In the genomic region with DNA sequence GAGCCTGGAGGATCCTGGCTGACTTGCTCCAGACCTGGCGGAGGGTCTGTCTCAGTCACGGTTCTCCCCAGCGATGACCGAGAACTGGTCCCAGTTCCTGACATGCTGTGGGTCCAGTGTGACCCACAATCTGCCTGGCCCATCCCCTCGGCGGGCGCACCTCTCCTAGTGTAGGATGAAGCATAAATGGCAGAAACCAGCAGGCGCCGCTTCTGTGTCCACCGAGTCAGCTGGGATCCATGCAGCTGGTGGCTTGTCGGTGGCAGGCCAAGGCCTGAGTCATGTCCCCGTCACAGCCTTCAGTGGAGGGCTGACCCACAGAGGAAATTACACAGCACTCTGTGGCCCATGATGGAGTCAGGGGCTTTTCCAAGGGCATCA, we compare ENCODE assay signal across 9 cellular contexts. TPM values are rescaled to one million over a fixed set of nuclear protein-coding genes. Genes with fewer than 3 reads are reported as not detected.
DNase-seq lines count a peak whose midpoint lies in the region; ATAC-seq, FAIRE-seq and TF ChIP-seq lines count a peak whose summit lies in the region.
"Had no signal": no experiment of that assay in that cellular context is flagged by ENCODE, and none has a peak within 500 bp of the region (broad histone marks: within the 10 kb centered on the region; RNA-seq: fewer than 3 reads in every experiment).

No MANE protein-coding gene starts in this region.

- no peak overlapping the region for H3K27ac Mint-ChIP-seq in mesothelial cell of epicardium

- H3K9me1 ChIP-seq in endothelial cell of umbilical vein (replicated peaks; ENCODE audit: control insufficient read depth, extremely low read depth, insufficient read depth, low read length) = no peaks in the 10 kb centered on the region

- intact Hi-C loops in Panc1 (cut with micrococcal nuclease; ENCODE audit: unreplicated experiment) (no loop called here), endothelial cell of umbilical vein (cut with micrococcal nuclease) (no loop called here)

- H3K79me2 ChIP-seq in endothelial cell of umbilical vein (ENCODE audit: control insufficient read depth, insufficient read depth, low read length) (no peaks in the 10 kb centered on the region), osteoblast (ENCODE audit: insufficient read depth, low read length) (no peaks in the 10 kb centered on the region)

- FAIRE-seq in endothelial cell of umbilical vein (lab: Jason Lieb, UNC) = no peak

- no peaks in the 10 kb centered on the region for H3K27me3 ChIP-seq in Panc1 (ENCODE audit: control insufficient read depth, insufficient read depth, low read length)
- H3K27me3 ChIP-seq in endothelial cell of umbilical vein (ENCODE audit: control insufficient read depth in 2 of 2, insufficient read depth in 2 of 2, low read length in 2 of 2) = no peaks in the 10 kb centered on the region
- no peaks in the 10 kb centered on the region for H3K27me3 ChIP-seq in osteoblast (ENCODE audit: insufficient read depth, low read length)

- peak; percentile 64 for ATAC-seq in Panc1
- ATAC-seq in HG03196 (IDR thresholded peaks at IDR 0.05; ENCODE audit: unreplicated experiment) = no peak
- ATAC-seq in HG02588 (IDR thresholded peaks at IDR 0.05; ENCODE audit: unreplicated experiment) = no peak
- no peak for ATAC-seq in HG03439 (IDR thresholded peaks at IDR 0.05; ENCODE audit: unreplicated experiment)

- no peak for TF ChIP-seq CTCF in Panc1 (IDR thresholded peaks at IDR 0.05)
- no peak for TF ChIP-seq CTCF in endothelial cell of umbilical vein (IDR thresholded peaks at IDR 0.05; ENCODE audit: extremely low read depth in 1 of 2, insufficient read depth in 1 of 2, low read depth in 1 of 2, low read length in 2 of 2)
- TF ChIP-seq CTCF in osteoblast (IDR thresholded peaks at IDR 0.05; ENCODE audit: extremely low read depth, low read depth, low read length) = no peak
- TF ChIP-seq CTCF in mesothelial cell of epicardium (IDR thresholded peaks at IDR 0.05; ENCODE audit: unreplicated experiment) = no peak

- no peaks in the 10 kb centered on the region for H3K27me3 Mint-ChIP-seq in mesothelial cell of epicardium (ENCODE audit: low read depth)

- H3K4me1 ChIP-seq in Panc1 (ENCODE audit: control insufficient read depth, insufficient read depth, low read length) (peaks cover 50% of the 10 kb centered on the region), endothelial cell of umbilical vein (ENCODE audit: control insufficient read depth, extremely low read depth, insufficient read depth, low read length) (peaks cover 27% of the 10 kb centered on the region), osteoblast (ENCODE audit: insufficient read depth, low read length) (peaks cover 57% of the 10 kb centered on the region)

- H3K27ac ChIP-seq in Panc1 (ENCODE audit: low read length) (peak overlapping the region; percentile 82), endothelial cell of umbilical vein (ENCODE audit: insufficient read depth, low read depth, low read length) (peak overlapping the region; percentile 31), osteoblast (ENCODE audit: low read depth, low read length) (peak overlapping the region; percentile 94)
- H3K27ac ChIP-seq: HL-60 had no signal

- H3K4me3 ChIP-seq in Panc1 (ENCODE audit: low read depth in 2 of 2, low read length in 2 of 2) = no peak overlapping the region
- H3K4me3 ChIP-seq in endothelial cell of umbilical vein (replicated peaks in 1 of 3; ENCODE audit: insufficient read depth in 1 of 3, low read depth in 1 of 3, low read length in 3 of 3) = no peak overlapping the region
- H3K4me3 ChIP-seq in osteoblast (ENCODE audit: insufficient read depth, low read length) = no peak overlapping the region

- DNase-seq in AG20443 (ENCODE audit: low spot score) = peak; percentile 77
- no peak for DNase-seq in Panc1 (ENCODE audit: low read depth, low spot score)
- peak; percentile 33 for DNase-seq in endothelial cell of umbilical vein (ENCODE audit: low read depth, low spot score)
- peak; percentile 87 for DNase-seq in osteoblast (ENCODE audit: insufficient read length, low spot score, missing footprints)
- DNase-seq in mesothelial cell of epicardium (ENCODE audit: low spot score in 2 of 2, unreplicated experiment in 2 of 2) = no peak

- H3K9me3 Mint-ChIP-seq in mesothelial cell of epicardium = peaks cover 4% of the 10 kb centered on the region

- H2AFZ ChIP-seq in endothelial cell of umbilical vein (ENCODE audit: low read depth, low read length) = peak overlapping the region; percentile 13
- H2AFZ ChIP-seq in osteoblast (ENCODE audit: low read length) = peak overlapping the region; percentile 69

- CTCF ChIA-PET in Panc1 (lab: Charles Lee) = no interaction called here
- CTCF ChIA-PET in endothelial cell of umbilical vein (lab: Charles Lee) = interaction anchor here (0.9 to 1.9 kb wide), 9 partner anchors 8 to 151 kb away, joined by 3 to 10 read pairs (median 5); a partner anchor contains a TSS

- dilution Hi-C loops in endothelial cell of umbilical vein (cut with MboI; ENCODE audit: extremely low pct_ligation_motif_present, low sequenced_read_pairs) = no loop called here

- H4K20me1 ChIP-seq in endothelial cell of umbilical vein (replicated peaks; ENCODE audit: control insufficient read depth, extremely low read depth, insufficient read depth, low read length) (no peaks in the 10 kb centered on the region), osteoblast (ENCODE audit: insufficient read depth, low read length) (no peaks in the 10 kb centered on the region)

- H3K4me1 Mint-ChIP-seq in mesothelial cell of epicardium = peaks cover 28% of the 10 kb centered on the region

- POLR2A ChIA-PET in Panc1 (lab: Charles Lee) = interaction anchor here (0.5 kb wide), 1 partner anchor 62 kb away, joined by 3 read pairs; no protein-coding TSS in a partner anchor
- POLR2A ChIA-PET in endothelial cell of umbilical vein (lab: Charles Lee) = interaction anchor here (1.3 kb wide), 1 partner anchor 38 kb away, joined by 13 read pairs; a partner anchor contains a TSS

- no peaks in the 10 kb centered on the region for H3K36me3 Mint-ChIP-seq in mesothelial cell of epicardium

- TF ChIP-seq POLR2A in endothelial cell of umbilical vein (IDR thresholded peaks at IDR 0.05; ENCODE audit: low read depth, low read length) = no peak

- H3K9ac ChIP-seq in endothelial cell of umbilical vein (replicated peaks; ENCODE audit: extremely low read depth, insufficient read depth, low read length) = no peak overlapping the region

- H3K9me3 ChIP-seq in Panc1 (ENCODE audit: control insufficient read depth, insufficient read depth, low read depth, low read length) (no peaks in the 10 kb centered on the region), endothelial cell of umbilical vein (replicated peaks; ENCODE audit: control insufficient read depth, insufficient read depth, low read length) (no peaks in the 10 kb centered on the region), osteoblast (ENCODE audit: low read depth, low read length) (no peaks in the 10 kb centered on the region)

- no peak overlapping the region for H3K4me2 ChIP-seq in endothelial cell of umbilical vein (ENCODE audit: insufficient read depth, low read length)
- peak overlapping the region; percentile 34 for H3K4me2 ChIP-seq in osteoblast (ENCODE audit: insufficient read depth, low read length)

- in situ Hi-C loops in Panc1 (cut with HindIII; ENCODE audit: low pct_unique_long_range_greater_than_20kb, low sequenced_read_pairs) = no loop called here

- BruUV-seq in Panc1 (replicated peaks; lab: Mats Ljungman, UMichigan) = no TSS peak
- no TSS peak for BruUV-seq in endothelial cell of umbilical vein (replicated peaks; lab: Mats Ljungman, UMichigan)

- no peaks in the 10 kb centered on the region for H3K36me3 ChIP-seq in Panc1 (ENCODE audit: control insufficient read depth, insufficient read depth, low read length)
- no peaks in the 10 kb centered on the region for H3K36me3 ChIP-seq in endothelial cell of umbilical vein (ENCODE audit: control insufficient read depth in 2 of 2, extremely low read depth in 1 of 2, insufficient read depth in 2 of 2, low read length in 2 of 2)
- H3K36me3 ChIP-seq in osteoblast (ENCODE audit: insufficient read depth, low read length) = no peaks in the 10 kb centered on the region

- H3K4me3 Mint-ChIP-seq in mesothelial cell of epicardium = no peak overlapping the region

TF ChIP-seq in endothelial cell of umbilical vein, 7 proteins besides CTCF, POLR2A, EP300 and RAD21:
- TF ChIP-seq MYC (IDR thresholded peaks at IDR 0.05; ENCODE audit: low read depth, low read length) (no peak), JUN (IDR thresholded peaks at IDR 0.05; ENCODE audit: borderline replicate concordance, insufficient read depth, insufficient read length, low read depth) (no peak), GATA2 (IDR thresholded peaks at IDR 0.05; ENCODE audit: insufficient read depth, insufficient read length, low read depth, low read length) (no peak), EZH2 (IDR thresholded peaks at IDR 0.05; ENCODE audit: borderline replicate concordance, low read depth, low read length, severe bottlenecking) (no peak), FOS (IDR thresholded peaks at IDR 0.05; ENCODE audit: borderline replicate concordance, insufficient read depth, low read length) (no peak), POLR2AphosphoS5 (IDR thresholded peaks at IDR 0.05; ENCODE audit: insufficient read depth, low read depth, low read length) (no peak)
- TF ChIP-seq, protein P1, sequence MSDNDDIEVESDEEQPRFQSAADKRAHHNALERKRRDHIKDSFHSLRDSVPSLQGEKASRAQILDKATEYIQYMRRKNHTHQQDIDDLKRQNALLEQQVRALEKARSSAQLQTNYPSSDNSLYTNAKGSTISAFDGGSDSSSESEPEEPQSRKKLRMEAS (IDR thresholded peaks at IDR 0.05; ENCODE audit: insufficient read depth, insufficient read length) = no peak

RNA-seq across cellular contexts. Expression of a gene that starts 38.5 kb away (rescaled TPM):
- total RNA-seq in Panc1 (2021; ENCODE audit: unreplicated experiment) = 99.4 TPM
- polyA plus RNA-seq in Panc1 (2012; ENCODE audit: insufficient read length) = 121 TPM
- 52.5 and 55.7 TPM in 2 replicates for total RNA-seq in endothelial cell of umbilical vein
- 80.3 and 82.8 TPM in 2 replicates for polyA plus RNA-seq in endothelial cell of umbilical vein
- polyA plus RNA-seq in endothelial cell of umbilical vein (2011; cell fraction: cytosol; rRNA removed) = 59.3 and 76.4 TPM in 2 replicates
- 246 and 311 TPM in 2 replicates for polyA plus RNA-seq in endothelial cell of umbilical vein (2011; cell fraction: nucleus; rRNA removed)
- polyA plus RNA-seq in endothelial cell of umbilical vein (2012) = 41.8 and 54.3 TPM in 2 replicates
- 118 and 161 TPM in 2 replicates for polyA minus RNA-seq in endothelial cell of umbilical vein
- 147 TPM for polyA minus RNA-seq in endothelial cell of umbilical vein (2011; cell fraction: cytosol; rRNA and poly(A)+ RNA removed)
- polyA minus RNA-seq in endothelial cell of umbilical vein (2011; cell fraction: nucleus; rRNA and poly(A)+ RNA removed) = 215 and 321 TPM in 2 replicates
- total RNA-seq in osteoblast = 43.6 and 51.0 TPM in 2 replicates
- total RNA-seq in mesothelial cell of epicardium = 196 to 218 TPM (median 205 TPM) in 3 replicates

Comparison
In these comparisons a context has a peak if more than half of its experiments do, and no peak if none do; other contexts are left out.
1. DNase-seq: peak in AG20443 (single experiment), endothelial cell of umbilical vein (single experiment) and osteoblast (single experiment); none in Panc1 (single experiment) and mesothelial cell of epicardium (0 of 2).
2. H3K27ac ChIP-seq: peak in every context shown above with its lines; median percentile 94 in osteoblast; 82 in Panc1; 31 in endothelial cell of umbilical vein.